In genomic region chr7:149289856-149290255, GRCh38 we compare ENCODE assay signal across 30 cellular contexts.
"Had no signal": no experiment of that assay in that cellular context is flagged by ENCODE, and none has a peak within 500 bp of the region (broad histone marks: within the 10 kb centered on the region; RNA-seq: fewer than 3 reads in every experiment).

No MANE protein-coding gene starts in this region.

- H3K27ac ChIP-seq: ascending aorta, breast epithelium, cardiac muscle cell, coronary artery, dorsolateral prefrontal cortex, epithelial cell of prostate, foreskin keratinocyte, gastrocnemius medialis, heart right ventricle, hepatocyte had no signal

- H3K4me3 Mint-ChIP-seq: activated CD8-positive, alpha-beta T cell treated with anti-CD3 and anti-CD28 coated beads for 36 hours; activated naive CD4-positive, alpha-beta T cell treated with anti-CD3 and anti-CD28 coated beads for 36 hours; activated naive CD4-positive, alpha-beta T cell treated with anti-CD3 and anti-CD28 coated beads, Interleukin-2, amount 50 U/mL, for 24 hours; activated naive CD8-positive, alpha-beta T cell treated with anti-CD3 and anti-CD28 coated beads, Interleukin-2, amount 10 ng/mL, durations not matched to agents 7 days and 5 days; activated T-helper 1 cell treated with anti-CD3 and anti-CD28 coated beads, Interleukin-12 subunit alpha, Interleukin-12 subunit beta, Interleukin-2, Interleukin-4 antibody, amounts not matched to agents 30 ng/mL and 10 ng/mL and 1 ng/mL, durations not matched to agents 14 hours and 24 hours and 36 hours; brain; central memory CD8-positive, alpha-beta T cell; dendritic cell treated with granulocyte-macrophage colony-stimulating factor and Interleukin-4, amounts not matched to agents 40 ng/mL and 50 ng/mL, for 4 days; effector memory CD8-positive, alpha-beta T cell had no signal

- H2AFZ ChIP-seq: hepatocyte had no signal

- H3K27me3 ChIP-seq: ascending aorta, breast epithelium, cardiac muscle cell, dorsolateral prefrontal cortex, foreskin keratinocyte, gastrocnemius medialis, heart right ventricle, hepatocyte had no signal

- H3K27me3 Mint-ChIP-seq: activated CD8-positive, alpha-beta T cell treated with anti-CD3 and anti-CD28 coated beads for 36 hours; activated naive CD4-positive, alpha-beta T cell treated with anti-CD3 and anti-CD28 coated beads, Interleukin-2, amount 50 U/mL, for 24 hours; central memory CD8-positive, alpha-beta T cell; effector memory CD8-positive, alpha-beta T cell had no signal

- ATAC-seq: activated CD8-positive, alpha-beta T cell treated with anti-CD3 and anti-CD28 coated beads for 36 hours; effector memory CD8-positive, alpha-beta T cell; foreskin keratinocyte; gastrocnemius medialis; heart right ventricle had no signal

- H3K36me3 ChIP-seq: breast epithelium, cardiac muscle cell had no signal

- H3K4me1 ChIP-seq: breast epithelium, foreskin keratinocyte had no signal

- H3K4me2 ChIP-seq: hepatocyte had no signal

- H3K4me3 ChIP-seq: ascending aorta, breast epithelium, cardiac muscle cell, coronary artery, dorsolateral prefrontal cortex, gastrocnemius medialis, heart right ventricle, hepatocyte had no signal

- H3K9me3 ChIP-seq: ascending aorta, breast epithelium, gastrocnemius medialis, heart right ventricle had no signal

- DNase-seq: activated CD4-positive, alpha-beta T cell treated with anti-CD3 and anti-CD28 coated beads for 4 hours; activated CD4-positive, alpha-beta T cell treated with anti-CD3 and anti-CD28 coated beads, Interleukin-2, amount 50 U/mL, for 1 hour; activated CD4-positive, alpha-beta T cell treated with anti-CD3 and anti-CD28 coated beads, Interleukin-2, amount 50 U/mL, for 48 hours; activated CD4-positive, CD25-positive, alpha-beta regulatory T cell; activated CD4-positive, CD25-positive, alpha-beta regulatory T cell treated with anti-CD3 and anti-CD28 coated beads, Interleukin-2, amount 50 U/mL, for 72 hours; activated CD8-positive, alpha-beta T cell treated with anti-CD3 and anti-CD28 coated beads for 36 hours; activated effector memory CD4-positive, alpha-beta T cell treated with anti-CD3 and anti-CD28 coated beads, Interleukin-2, amount 50 U/mL, for 16 hours; activated naive CD4-positive, alpha-beta T cell treated with anti-CD3 and anti-CD28 coated beads for 36 hours; activated naive CD8-positive, alpha-beta T cell treated with anti-CD3 and anti-CD28 coated beads, Interleukin-2, amount 10 ng/mL, durations not matched to agents 7 days and 5 days; activated T-cell treated with anti-CD3 and anti-CD28 coated beads, Interleukin-2, amount 50 U/mL, for 1 hour; activated T-cell treated with anti-CD3 and anti-CD28 coated beads, Interleukin-2, amount 50 U/mL, for 48 hours; dorsolateral prefrontal cortex; effector memory CD8-positive, alpha-beta T cell; foreskin keratinocyte; gastrocnemius medialis; glutamatergic neuron; heart right ventricle; T-helper 2 cell had no signal

- H3K27ac Mint-ChIP-seq: activated CD8-positive, alpha-beta T cell treated with anti-CD3 and anti-CD28 coated beads for 36 hours; activated naive CD4-positive, alpha-beta T cell treated with anti-CD3 and anti-CD28 coated beads for 36 hours; activated naive CD4-positive, alpha-beta T cell treated with anti-CD3 and anti-CD28 coated beads, Interleukin-2, amount 50 U/mL, for 24 hours; activated T-helper 1 cell treated with anti-CD3 and anti-CD28 coated beads, Interleukin-12 subunit alpha, Interleukin-12 subunit beta, Interleukin-2, Interleukin-4 antibody, amounts not matched to agents 30 ng/mL and 10 ng/mL and 1 ng/mL, durations not matched to agents 14 hours and 24 hours and 36 hours; activated T-helper 2 cell treated with anti-CD3 and anti-CD28 coated beads, Interferon-gamma antibody, Interleukin-2, Interleukin-4, amounts not matched to agents 10 μg/mL and 5 μg/mL and 100 μg/mL, durations not matched to agents 14 hours and 24 hours and 36 hours; brain; dendritic cell treated with granulocyte-macrophage colony-stimulating factor and Interleukin-4, amounts not matched to agents 40 ng/mL and 50 ng/mL, for 4 days had no signal

- H3K79me2 ChIP-seq: hepatocyte had no signal

- H3K36me3 Mint-ChIP-seq: activated naive CD8-positive, alpha-beta T cell treated with anti-CD3 and anti-CD28 coated beads, Interleukin-2, amount 10 ng/mL, durations not matched to agents 7 days and 5 days had no signal

- H3K9me3 Mint-ChIP-seq: activated CD8-positive, alpha-beta T cell treated with anti-CD3 and anti-CD28 coated beads for 36 hours; activated naive CD4-positive, alpha-beta T cell treated with anti-CD3 and anti-CD28 coated beads for 36 hours; activated naive CD4-positive, alpha-beta T cell treated with anti-CD3 and anti-CD28 coated beads, Interleukin-2, amount 50 U/mL, for 24 hours; activated naive CD8-positive, alpha-beta T cell treated with anti-CD3 and anti-CD28 coated beads, Interleukin-2, amount 10 ng/mL, durations not matched to agents 7 days and 5 days; activated T-helper 1 cell treated with anti-CD3 and anti-CD28 coated beads, Interleukin-12 subunit alpha, Interleukin-12 subunit beta, Interleukin-2, Interleukin-4 antibody, amounts not matched to agents 30 ng/mL and 10 ng/mL and 1 ng/mL, durations not matched to agents 14 hours and 24 hours and 36 hours; activated T-helper 2 cell treated with anti-CD3 and anti-CD28 coated beads, Interferon-gamma antibody, Interleukin-2, Interleukin-4, amounts not matched to agents 10 μg/mL and 5 μg/mL and 100 μg/mL, durations not matched to agents 14 hours and 24 hours and 36 hours; brain; central memory CD8-positive, alpha-beta T cell; dendritic cell treated with granulocyte-macrophage colony-stimulating factor and Interleukin-4, amounts not matched to agents 40 ng/mL and 50 ng/mL, for 4 days; effector memory CD8-positive, alpha-beta T cell had no signal
